Comparison of ENCODE assay signal across 29 cellular contexts in the genomic region with DNA sequence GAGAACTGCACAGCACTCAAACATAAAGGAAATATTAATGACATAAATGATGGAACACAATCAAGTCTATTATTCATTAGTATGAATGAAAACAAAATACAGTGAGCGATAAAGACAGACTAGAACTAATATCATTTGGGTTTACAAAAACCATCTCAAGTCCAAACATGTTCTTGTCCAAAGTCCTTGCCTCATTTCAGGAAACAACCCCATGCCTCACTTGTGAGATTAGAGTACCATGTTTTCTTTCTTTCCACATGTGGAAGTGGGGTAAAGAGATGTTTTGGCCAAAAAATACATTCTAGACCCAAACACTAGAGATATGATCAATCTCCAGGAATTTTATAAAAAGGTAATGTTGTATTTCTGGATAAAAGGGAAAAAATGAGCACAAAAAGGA.
"Had no signal": no experiment of that assay in that cellular context is flagged by ENCODE, and none has a peak within 500 bp of the region (broad histone marks: within the 10 kb centered on the region; RNA-seq: fewer than 3 reads in every experiment).

No MANE protein-coding gene starts in this region.

- DNase-seq: activated B cell treated with CpG ODN at 0.5 μM for 24 hours; activated CD4-positive, alpha-beta T cell treated with anti-CD3 and anti-CD28 coated beads for 48 hours; activated CD4-positive, alpha-beta T cell treated with anti-CD3 and anti-CD28 coated beads, Interleukin-2, amount 50 U/mL, for 1 hour; activated CD4-positive, alpha-beta T cell treated with anti-CD3 and anti-CD28 coated beads, Interleukin-2, amount 50 U/mL, for 48 hours; activated CD8-positive, alpha-beta memory T cell treated with anti-CD3 and anti-CD28 coated beads for 24 hours; activated CD8-positive, alpha-beta T cell treated with anti-CD3 and anti-CD28 coated beads for 36 hours; activated effector memory CD4-positive, alpha-beta T cell treated with anti-CD3 and anti-CD28 coated beads, Interleukin-2, amount 50 U/mL, for 16 hours; activated naive CD4-positive, alpha-beta T cell treated with anti-CD3 and anti-CD28 coated beads for 36 hours; activated naive CD8-positive, alpha-beta T cell treated with anti-CD3 and anti-CD28 coated beads for 36 hours; activated naive CD8-positive, alpha-beta T cell treated with anti-CD3 and anti-CD28 coated beads, Interleukin-2, amount 50 U/mL, for 24 hours; activated T-cell treated with anti-CD3 and anti-CD28 coated beads, Interleukin-2, amount 50 U/mL, for 1 hour; activated T-cell treated with anti-CD3 and anti-CD28 coated beads, Interleukin-2, amount 50 U/mL, for 48 hours; adrenal gland; amygdala; cortex of kidney; dermis blood vessel endothelial cell; effector CD4-positive, alpha-beta T cell; effector memory CD8-positive, alpha-beta T cell; foreskin keratinocyte; gastrocnemius medialis; glutamatergic neuron; T-helper 1 cell; T-helper 17 cell; T1000; WERI-Rb-1 had no signal

- H3K27ac ChIP-seq: adrenal gland, ascending aorta, breast epithelium, foreskin keratinocyte, WERI-Rb-1 had no signal

- H3K9me3 ChIP-seq: adrenal gland, ascending aorta, breast epithelium, gastrocnemius medialis had no signal

- H3K4me1 ChIP-seq: adrenal gland, breast epithelium had no signal

- H3K4me3 ChIP-seq: adrenal gland, ascending aorta, breast epithelium, gastrocnemius medialis had no signal

- H3K27me3 ChIP-seq: adrenal gland, ascending aorta, breast epithelium, foreskin keratinocyte, gastrocnemius medialis had no signal

- H3K36me3 ChIP-seq: adrenal gland, ascending aorta, breast epithelium, gastrocnemius medialis, WERI-Rb-1 had no signal

- ATAC-seq: activated CD4-positive, CD25-positive, alpha-beta regulatory T cell treated with anti-CD3 and anti-CD28 coated beads, Interleukin-2, amount 50 U/mL, for 24 hours; activated CD8-positive, alpha-beta T cell treated with anti-CD3 and anti-CD28 coated beads for 36 hours; activated naive CD8-positive, alpha-beta T cell treated with anti-CD3 and anti-CD28 coated beads, Interleukin-2, amount 50 U/mL, for 24 hours; effector memory CD8-positive, alpha-beta T cell; esophagus mucosa; foreskin keratinocyte; gastrocnemius medialis; T-helper 17 cell had no signal
